ENCODE assay signal across 25 cellular contexts in genomic region chr3:185508330-185508729, GRCh38. TPM values are rescaled to one million over a fixed set of nuclear protein-coding genes. Genes with fewer than 3 reads are reported as not detected.
"Had no signal": no experiment of that assay in that cellular context is flagged by ENCODE, and none has a peak within 500 bp of the region (broad histone marks: within the 10 kb centered on the region; RNA-seq: fewer than 3 reads in every experiment).

No MANE protein-coding gene starts in this region.

- H3K9me3 ChIP-seq: colonic mucosa, esophagus squamous epithelium, gastrocnemius medialis, pancreas, psoas muscle, stomach, suprapubic skin, tibial nerve had no signal

- H3K36me3 ChIP-seq: colonic mucosa, gastrocnemius medialis, pancreas, suprapubic skin, tibial nerve, WERI-Rb-1 had no signal

- H3K4me3 ChIP-seq: colonic mucosa, dorsolateral prefrontal cortex, esophagus squamous epithelium, gastrocnemius medialis, pancreas, psoas muscle, stomach, suprapubic skin, tibial nerve had no signal

- FAIRE-seq: endothelial cell of umbilical vein, pancreas, small intestine had no signal

- DNase-seq: activated CD4-positive, alpha-beta T cell treated with anti-CD3 and anti-CD28 coated beads for 1 hour; activated gamma-delta T cell treated with Interleukin-2 at 50 U/mL for 16 hours; activated T-cell treated with anti-CD3 and anti-CD28 coated beads, Interleukin-2, amount 50 U/mL, for 1 hour; aorta; central memory CD4-positive, alpha-beta T cell; colonic mucosa; effector memory CD8-positive, alpha-beta T cell; esophagus squamous epithelium; gastrocnemius medialis; islet precursor cell; pancreas; psoas muscle; small intestine; stimulated activated CD4-positive, alpha-beta T cell treated with anti-CD3 and anti-CD28 coated beads, Interleukin-2, amount 100 ng/mL, for 24 hours; stomach; WERI-Rb-1 had no signal

- H3K4me1 ChIP-seq: colonic mucosa, gastrocnemius medialis, pancreas, psoas muscle, suprapubic skin, tibial nerve had no signal

- H3K27me3 ChIP-seq: colonic mucosa, dorsolateral prefrontal cortex, esophagus squamous epithelium, gastrocnemius medialis, pancreas, suprapubic skin, tibial nerve had no signal

- H3K27ac ChIP-seq: colonic mucosa, dorsolateral prefrontal cortex, esophagus squamous epithelium, gastrocnemius medialis, pancreas, psoas muscle, stomach, suprapubic skin, tibial nerve, WERI-Rb-1 had no signal

- ATAC-seq: effector memory CD8-positive, alpha-beta T cell; gastrocnemius medialis; left lobe of liver; natural killer cell treated with Interleukin-12 subunit alpha and Interleukin-12 subunit beta and Interleukin-15 and Interleukin-18, amount 100 ng/mL, for 72 hours; pancreas; psoas muscle; sciatic nerve; stimulated activated memory B cell treated with anti-CD40 and anti-IgM and Interleukin-4, amounts not matched to agents 10 μg/mL and 1 μg/mL and 100 μg/mL, for 72 hours had no signal

RNA-seq across cellular contexts. Expression of gene LIPH, which starts 44.1 kb away (rescaled TPM):
- total RNA-seq: endothelial cell of umbilical vein; lung microvascular endothelial cell; natural killer cell treated with Interleukin-12 subunit alpha and Interleukin-12 subunit beta and Interleukin-15 and Interleukin-18, amount 100 ng/mL, for 72 hours; psoas muscle had no signal
- polyA plus RNA-seq: endothelial cell of umbilical vein had no signal
